ENCODE assay signal across 8 cellular contexts in the genomic region with DNA sequence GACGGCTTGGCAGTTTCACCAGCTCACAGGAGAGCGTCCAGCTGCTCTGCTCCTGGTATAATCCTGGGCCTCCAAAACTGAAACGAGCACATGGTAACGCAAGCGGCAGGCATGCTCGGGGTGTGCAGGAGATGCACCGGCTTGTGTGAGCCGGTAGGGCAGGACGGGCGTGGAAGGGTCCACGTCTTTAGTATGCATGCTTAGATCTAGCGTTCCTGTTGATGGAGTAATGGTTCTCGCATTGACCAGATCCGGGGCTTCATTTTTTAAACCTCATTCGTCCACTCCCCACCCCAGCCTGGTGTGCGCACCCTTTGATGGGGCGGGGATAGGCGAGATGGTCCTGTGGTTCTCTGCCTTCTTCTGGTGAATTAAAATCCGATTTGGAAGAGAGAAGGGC. TPM values are rescaled to one million over a fixed set of nuclear protein-coding genes. Genes with fewer than 3 reads are reported as not detected.
DNase-seq lines count a peak whose midpoint lies in the region; ATAC-seq and TF ChIP-seq lines count a peak whose summit lies in the region.

No MANE protein-coding gene starts in this region.

- H3K36me3 ChIP-seq in endodermal cell (ENCODE audit: control insufficient read depth, insufficient read depth, low read length): no peaks in the 10 kb centered on the region
- no peaks in the 10 kb centered on the region for H3K36me3 ChIP-seq in mesodermal cell (ENCODE audit: control insufficient read depth, insufficient read depth, low read length)

- H3K27ac Mint-ChIP-seq in activated naive CD4-positive, alpha-beta T cell treated with anti-CD3 and anti-CD28 coated beads for 36 hours: no peak overlapping the region
- no peak overlapping the region for H3K27ac Mint-ChIP-seq in endodermal cell

- no peak overlapping the region for H3K9ac ChIP-seq in endodermal cell (ENCODE audit: extremely low read depth, low read length, poor library complexity, severe bottlenecking)

- no peaks in the 10 kb centered on the region for H3K36me3 Mint-ChIP-seq in activated naive CD4-positive, alpha-beta T cell treated with anti-CD3 and anti-CD28 coated beads for 36 hours (ENCODE audit: low read depth)
- no peaks in the 10 kb centered on the region for H3K36me3 Mint-ChIP-seq in endodermal cell (ENCODE audit: low read depth)

- no peaks in the 10 kb centered on the region for H3K9me3 ChIP-seq in endodermal cell (ENCODE audit: control insufficient read depth, low read length)
- H3K9me3 ChIP-seq in mesodermal cell (ENCODE audit: control insufficient read depth, low read length): no peaks in the 10 kb centered on the region

- CTCF ChIA-PET in activated naive CD4-positive, alpha-beta T cell treated with anti-CD3 and anti-CD28 coated beads for 36 hours (lab: Charles Lee): no interaction called here
- CTCF ChIA-PET in RWPE1 (lab: Yijun Ruan, JAX): no interaction called here

- ATAC-seq in HG02588 (IDR thresholded peaks at IDR 0.05; ENCODE audit: unreplicated experiment): peak; percentile 32

- no peak for TF ChIP-seq CTCF in RWPE1 (conservative IDR thresholded peaks at IDR 0.05; ENCODE audit: low read depth)
- peak; percentile 59 for TF ChIP-seq CTCF in endodermal cell (conservative IDR thresholded peaks at IDR 0.05)

- peaks cover 6% of the 10 kb centered on the region for H3K4me1 ChIP-seq in endodermal cell (ENCODE audit: control insufficient read depth, insufficient read depth, low read length)
- peaks cover 4% of the 10 kb centered on the region for H3K4me1 ChIP-seq in mesodermal cell (ENCODE audit: control insufficient read depth, insufficient read depth, low read length, poor library complexity, severe bottlenecking)

- no peaks in the 10 kb centered on the region for H3K9me3 Mint-ChIP-seq in activated naive CD4-positive, alpha-beta T cell treated with anti-CD3 and anti-CD28 coated beads for 36 hours
- H3K9me3 Mint-ChIP-seq in endodermal cell: no peaks in the 10 kb centered on the region

- H3K27ac ChIP-seq in RWPE1 (no peak overlapping the region), endodermal cell (ENCODE audit: low read depth, low read length) (no peak overlapping the region), mesodermal cell (ENCODE audit: low read depth, low read length, severe bottlenecking) (no peak overlapping the region)

- intact Hi-C loops in activated naive CD4-positive, alpha-beta T cell treated with anti-CD3 and anti-CD28 coated beads for 36 hours (cut with micrococcal nuclease): loop anchor here (2.0 to 5.0 kb wide), 3 partner anchors 37 to 59 kb away; a partner anchor contains a TSS

- peak; percentile 22 for DNase-seq in activated naive CD4-positive, alpha-beta T cell treated with anti-CD3 and anti-CD28 coated beads for 36 hours
- DNase-seq in activated naive CD4-positive, alpha-beta T cell treated with anti-CD3 and anti-CD28 coated beads, Interleukin-2, amount 50 U/mL, for 16 hours: no peak
- peak; percentile 15 for DNase-seq in RWPE1 (ENCODE audit: low spot score)
- DNase-seq in endodermal cell: no peak
- peak; percentile 58 for DNase-seq in ureter (ENCODE audit: low spot score)
- DNase-seq in NCI-H1436 (lab: John Stamatoyannopoulos, UW): no peak

- peaks cover 2% of the 10 kb centered on the region for H3K4me1 Mint-ChIP-seq in activated naive CD4-positive, alpha-beta T cell treated with anti-CD3 and anti-CD28 coated beads for 36 hours (ENCODE audit: low read depth)
- no peaks in the 10 kb centered on the region for H3K4me1 Mint-ChIP-seq in endodermal cell

- H3K4me3 Mint-ChIP-seq in activated naive CD4-positive, alpha-beta T cell treated with anti-CD3 and anti-CD28 coated beads for 36 hours: peak overlapping the region; percentile 65
- peak overlapping the region; percentile 69 for H3K4me3 Mint-ChIP-seq in endodermal cell

- H3K4me3 ChIP-seq in endodermal cell (ENCODE audit: low read length) (peak overlapping the region; percentile 81), mesodermal cell (ENCODE audit: extremely low read depth, insufficient read depth, low read length, poor library complexity, severe bottlenecking) (peak overlapping the region; percentile 39)

- peaks cover 42% of the 10 kb centered on the region for H3K27me3 ChIP-seq in endodermal cell (ENCODE audit: control insufficient read depth, insufficient read depth, low read length, poor library complexity, severe bottlenecking)

- POLR2A ChIA-PET in RWPE1 (lab: Yijun Ruan, JAX; ENCODE audit: low non-redundant PET): no interaction called here

- peaks cover 37% of the 10 kb centered on the region for H3K27me3 Mint-ChIP-seq in activated naive CD4-positive, alpha-beta T cell treated with anti-CD3 and anti-CD28 coated beads for 36 hours (ENCODE audit: low read depth)
- H3K27me3 Mint-ChIP-seq in endodermal cell (ENCODE audit: insufficient read depth): peaks cover 44% of the 10 kb centered on the region

- 30 to 45% methylated on average over 4 to 19 of the region's 19 CpGs for WGBS in endodermal cell (ENCODE audit: insufficient coverage in 1 of 2, insufficient read length in 1 of 2), 2 experiments
- WGBS in mesodermal cell (ENCODE audit: insufficient coverage in 2 of 2), 2 experiments: 10 to 25% methylated on average over 9 to 14 of the region's 19 CpGs

RNA-seq across cellular contexts. Expression of a gene that starts 39.7 kb away (rescaled TPM):
- under 1 TPM; 0.36 to 0.42 TPM for total RNA-seq in activated naive CD4-positive, alpha-beta T cell treated with anti-CD3 and anti-CD28 coated beads for 36 hours
- total RNA-seq in endodermal cell (1 to 10 TPM; 2.4 to 3.3 TPM), ureter (40.5 TPM)
- polyA plus RNA-seq in endodermal cell (2013, experiment 1 of 2): 6.7 TPM
- 5.4 TPM for polyA plus RNA-seq in endodermal cell (2013, experiment 2 of 2)
- 2.2 TPM for polyA plus RNA-seq in mesodermal cell (2013, experiment 1 of 2)
- 2.8 TPM for polyA plus RNA-seq in mesodermal cell (2013, experiment 2 of 2)

RNA-seq across cellular contexts. Expression of a gene that starts 47.2 kb away (rescaled TPM):
- 1 to 10 TPM; 3.3 TPM for total RNA-seq in activated naive CD4-positive, alpha-beta T cell treated with anti-CD3 and anti-CD28 coated beads for 36 hours
- 1 to 10 TPM; 2.0 to 2.1 TPM for total RNA-seq in endodermal cell
- polyA plus RNA-seq in endodermal cell (2013, experiment 1 of 2): 2.2 TPM
- 1.6 TPM for polyA plus RNA-seq in endodermal cell (2013, experiment 2 of 2)
- 1.8 TPM for polyA plus RNA-seq in mesodermal cell (2013, experiment 1 of 2)
- polyA plus RNA-seq in mesodermal cell (2013, experiment 2 of 2): 2.0 TPM
- 47.3 TPM for total RNA-seq in ureter

Comparison
In these comparisons a context has a peak if more than half of its experiments do, and no peak if none do; other contexts are left out.
1. DNase-seq: peak in activated naive CD4-positive, alpha-beta T cell treated with anti-CD3 and anti-CD28 coated beads for 36 hours (single experiment), RWPE1 (single experiment) and ureter (single experiment); none in activated naive CD4-positive, alpha-beta T cell treated with anti-CD3 and anti-CD28 coated beads, Interleukin-2, amount 50 U/mL, for 16 hours (single experiment), endodermal cell (single experiment) and NCI-H1436 (single experiment).
2. RNA of a gene that starts 47.2 kb away (total RNA-seq): 47.3 TPM in ureter (single experiment); 3.3 TPM in activated naive CD4-positive, alpha-beta T cell treated with anti-CD3 and anti-CD28 coated beads for 36 hours and 2.0 to 2.1 TPM in endodermal cell; every median in the first group is over 10 times any median in the second.